1 cellular context compared by ENCODE assay signal in the genomic region with DNA sequence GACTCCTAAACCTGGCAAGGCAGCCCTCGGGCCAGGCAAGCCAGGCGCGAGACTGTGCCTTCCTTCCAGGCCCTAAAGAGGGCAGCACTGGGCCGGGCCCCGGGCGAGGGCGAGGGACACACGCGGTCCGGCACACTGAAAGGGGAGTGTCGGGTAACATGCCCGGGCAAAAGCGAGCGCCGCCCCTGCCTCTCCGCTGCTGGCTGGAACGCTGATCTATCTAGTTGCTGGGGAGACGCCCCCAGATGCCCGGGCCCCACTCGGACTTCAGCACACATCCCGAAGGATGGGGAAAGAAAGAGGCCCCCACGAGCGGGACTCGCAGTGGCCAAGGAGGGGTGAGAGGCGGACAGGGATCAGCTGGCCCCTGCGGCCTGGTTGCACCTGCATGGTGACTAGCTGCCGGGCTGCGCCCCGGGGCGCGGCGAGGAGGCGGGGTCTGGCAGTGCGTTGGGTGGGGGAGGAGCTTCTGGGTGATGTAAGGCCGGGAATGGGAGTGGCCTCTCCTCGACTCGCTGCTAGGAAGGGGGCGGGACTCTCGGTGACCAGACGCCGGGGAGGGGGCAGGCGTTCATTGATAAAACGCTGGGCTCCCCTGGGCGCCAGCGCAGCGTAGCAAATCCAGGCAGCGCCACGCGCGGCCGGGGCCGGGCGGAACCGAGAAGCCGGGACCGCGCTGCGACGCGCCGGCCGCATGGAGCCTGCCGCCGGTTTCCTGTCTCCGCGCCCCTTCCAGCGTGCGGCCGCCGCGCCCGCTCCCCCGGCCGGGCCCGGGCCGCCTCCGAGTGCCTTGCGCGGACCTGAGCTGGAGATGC.
TF ChIP-seq lines count a peak whose summit lies in the region.

PLK3 (plus strand) TSS at position 608 of the 815 bp plus-strand sequence; CDS start at position 695, 87 bp downstream.

TF ChIP-seq in HepG2, 621 proteins besides CTCF, POLR2A, EP300 and RAD21 (continued from another document and continues in another):
- TF ChIP-seq ZNF275 (CRISPR knock-in tag; IDR thresholded peaks at IDR 0.05; ENCODE audit: borderline replicate concordance) (no peak), IKZF1 (IDR thresholded peaks at IDR 0.05) (no peak), CENPBD1 (CRISPR knock-in tag; IDR thresholded peaks at IDR 0.05; ENCODE audit: borderline replicate concordance, low read depth) (0 out of 2 replicates have a peak, but pooled peaks have one; percentile 69), PHF20 (CRISPR knock-in tag; IDR thresholded peaks at IDR 0.05) (peak; percentile 63), ZNF768 (CRISPR knock-in tag; IDR thresholded peaks at IDR 0.05) (peak; percentile 60; the same call in 1 of the 2 replicates), ZBTB21 (CRISPR knock-in tag; IDR thresholded peaks at IDR 0.05) (no peak), KLF12 (CRISPR knock-in tag; IDR thresholded peaks at IDR 0.05; ENCODE audit: borderline replicate concordance) (0 out of 2 replicates have a peak, but pooled peaks have one; percentile 67), RFXAP (CRISPR knock-in tag; IDR thresholded peaks at IDR 0.05; ENCODE audit: borderline replicate concordance) (no peak; the same call in 1 of the 2 replicates), ZBTB1 (CRISPR knock-in tag; IDR thresholded peaks at IDR 0.05; ENCODE audit: borderline replicate concordance) (no peak), ZSCAN30 (CRISPR knock-in tag; IDR thresholded peaks at IDR 0.05) (no peak), ZNF12 (CRISPR knock-in tag; IDR thresholded peaks at IDR 0.05) (0 out of 2 replicates have a peak, but pooled peaks have one; percentile 54), ZKSCAN1 (IDR thresholded peaks at IDR 0.05; ENCODE audit: low read length) (no peak), HDAC1 (CRISPR knock-in tag; IDR thresholded peaks at IDR 0.05) (peak; percentile 91), ZFP36 (IDR thresholded peaks at IDR 0.05; ENCODE audit: borderline replicate concordance, low read depth, low read length, partially characterized antibody) (no peak), PAXIP1 (CRISPR knock-in tag; conservative IDR thresholded peaks at IDR 0.05) (peak; percentile 86), ZNF383 (CRISPR knock-in tag; IDR thresholded peaks at IDR 0.05; ENCODE audit: borderline replicate concordance) (peak; percentile 78; the same call in 1 of the 2 replicates), PITX1 (CRISPR knock-in tag; IDR thresholded peaks at IDR 0.05) (peak; percentile 48; the same call in 1 of the 2 replicates), ZBTB33 (CRISPR knock-in tag; IDR thresholded peaks at IDR 0.05) (peak; percentile 71), RBAK (CRISPR knock-in tag; IDR thresholded peaks at IDR 0.05) (no peak), ZNF775 (CRISPR knock-in tag; IDR thresholded peaks at IDR 0.05; ENCODE audit: borderline replicate concordance) (peak; percentile 57; the same call in 1 of the 2 replicates), FOXP1 (IDR thresholded peaks at IDR 0.05) (no peak), FOXP1 (CRISPR knock-in tag; IDR thresholded peaks at IDR 0.05) (no peak; the same call in 1 of the 2 replicates), ZNF501 (CRISPR knock-in tag; IDR thresholded peaks at IDR 0.05) (peak; percentile 96), BRD4 (CRISPR knock-in tag; IDR thresholded peaks at IDR 0.05) (no peak), CENPT (CRISPR knock-in tag; IDR thresholded peaks at IDR 0.05; ENCODE audit: low read depth) (no peak), BATF2 (CRISPR knock-in tag; IDR thresholded peaks at IDR 0.05) (peak; percentile 57; the same call in 1 of the 2 replicates), HNRNPK (IDR thresholded peaks at IDR 0.05; ENCODE audit: low read depth, low read length, poor library complexity, severe bottlenecking) (peak; percentile 90), ZNF143 (CRISPR knock-in tag; IDR thresholded peaks at IDR 0.05) (peak; percentile 55; the same call in 1 of the 2 replicates), SMAD1 (CRISPR knock-in tag; IDR thresholded peaks at IDR 0.05; ENCODE audit: borderline replicate concordance, low read depth) (no peak; the same call in 1 of the 2 replicates), MAF1 (CRISPR knock-in tag; IDR thresholded peaks at IDR 0.05; ENCODE audit: borderline replicate concordance) (no peak), ZNF138 (CRISPR knock-in tag; IDR thresholded peaks at IDR 0.05; ENCODE audit: low read depth) (no peak), ZNF773 (CRISPR knock-in tag; IDR thresholded peaks at IDR 0.05; ENCODE audit: borderline replicate concordance) (no peak), POLR2G (IDR thresholded peaks at IDR 0.05; ENCODE audit: low read depth, low read length) (peak; percentile 98), ONECUT2 (CRISPR knock-in tag; IDR thresholded peaks at IDR 0.05) (no peak), DMAP1 (CRISPR knock-in tag; IDR thresholded peaks at IDR 0.05) (peak; percentile 99), NFE2L2 (IDR thresholded peaks at IDR 0.05; ENCODE audit: low read length) (no peak), HNRNPUL1 (IDR thresholded peaks at IDR 0.05; ENCODE audit: low read depth, low read length) (0 out of 2 replicates have a peak, but pooled peaks have one; percentile 31), STAT5B (CRISPR knock-in tag; IDR thresholded peaks at IDR 0.05) (no peak), ZNF225 (CRISPR knock-in tag; IDR thresholded peaks at IDR 0.05) (0 out of 2 replicates have a peak, but pooled peaks have one; percentile 47), RBM39 (IDR thresholded peaks at IDR 0.05; ENCODE audit: low read depth, low read length, poor library complexity, severe bottlenecking) (peak; percentile 40), SIN3A (IDR thresholded peaks at IDR 0.05; ENCODE audit: borderline replicate concordance, low read depth, low read length) (peak; percentile 83; the same call in 1 of the 2 replicates), NR0B2 (CRISPR knock-in tag; IDR thresholded peaks at IDR 0.05) (no peak; the same call in none of the 2 replicates), MTF1 (CRISPR knock-in tag; IDR thresholded peaks at IDR 0.05) (no peak), AGO2 (optimal IDR thresholded peaks at IDR 0.05; ENCODE audit: low read depth, low read length) (peak; percentile 91), RAD51 (IDR thresholded peaks at IDR 0.05; ENCODE audit: borderline replicate concordance) (no peak), SKI (IDR thresholded peaks at IDR 0.05; ENCODE audit: partially characterized antibody) (peak; percentile 92)
- TF ChIP-seq, protein P1, sequence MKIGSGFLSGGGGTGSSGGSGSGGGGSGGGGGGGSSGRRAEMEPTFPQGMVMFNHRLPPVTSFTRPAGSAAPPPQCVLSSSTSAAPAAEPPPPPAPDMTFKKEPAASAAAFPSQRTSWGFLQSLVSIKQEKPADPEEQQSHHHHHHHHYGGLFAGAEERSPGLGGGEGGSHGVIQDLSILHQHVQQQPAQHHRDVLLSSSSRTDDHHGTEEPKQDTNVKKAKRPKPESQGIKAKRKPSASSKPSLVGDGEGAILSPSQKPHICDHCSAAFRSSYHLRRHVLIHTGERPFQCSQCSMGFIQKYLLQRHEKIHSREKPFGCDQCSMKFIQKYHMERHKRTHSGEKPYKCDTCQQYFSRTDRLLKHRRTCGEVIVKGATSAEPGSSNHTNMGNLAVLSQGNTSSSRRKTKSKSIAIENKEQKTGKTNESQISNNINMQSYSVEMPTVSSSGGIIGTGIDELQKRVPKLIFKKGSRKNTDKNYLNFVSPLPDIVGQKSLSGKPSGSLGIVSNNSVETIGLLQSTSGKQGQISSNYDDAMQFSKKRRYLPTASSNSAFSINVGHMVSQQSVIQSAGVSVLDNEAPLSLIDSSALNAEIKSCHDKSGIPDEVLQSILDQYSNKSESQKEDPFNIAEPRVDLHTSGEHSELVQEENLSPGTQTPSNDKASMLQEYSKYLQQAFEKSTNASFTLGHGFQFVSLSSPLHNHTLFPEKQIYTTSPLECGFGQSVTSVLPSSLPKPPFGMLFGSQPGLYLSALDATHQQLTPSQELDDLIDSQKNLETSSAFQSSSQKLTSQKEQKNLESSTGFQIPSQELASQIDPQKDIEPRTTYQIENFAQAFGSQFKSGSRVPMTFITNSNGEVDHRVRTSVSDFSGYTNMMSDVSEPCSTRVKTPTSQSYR (CRISPR knock-in tag; IDR thresholded peaks at IDR 0.05; ENCODE audit: borderline replicate concordance) = no peak; the same call in 1 of the 2 replicates
- TF ChIP-seq, protein P2, sequence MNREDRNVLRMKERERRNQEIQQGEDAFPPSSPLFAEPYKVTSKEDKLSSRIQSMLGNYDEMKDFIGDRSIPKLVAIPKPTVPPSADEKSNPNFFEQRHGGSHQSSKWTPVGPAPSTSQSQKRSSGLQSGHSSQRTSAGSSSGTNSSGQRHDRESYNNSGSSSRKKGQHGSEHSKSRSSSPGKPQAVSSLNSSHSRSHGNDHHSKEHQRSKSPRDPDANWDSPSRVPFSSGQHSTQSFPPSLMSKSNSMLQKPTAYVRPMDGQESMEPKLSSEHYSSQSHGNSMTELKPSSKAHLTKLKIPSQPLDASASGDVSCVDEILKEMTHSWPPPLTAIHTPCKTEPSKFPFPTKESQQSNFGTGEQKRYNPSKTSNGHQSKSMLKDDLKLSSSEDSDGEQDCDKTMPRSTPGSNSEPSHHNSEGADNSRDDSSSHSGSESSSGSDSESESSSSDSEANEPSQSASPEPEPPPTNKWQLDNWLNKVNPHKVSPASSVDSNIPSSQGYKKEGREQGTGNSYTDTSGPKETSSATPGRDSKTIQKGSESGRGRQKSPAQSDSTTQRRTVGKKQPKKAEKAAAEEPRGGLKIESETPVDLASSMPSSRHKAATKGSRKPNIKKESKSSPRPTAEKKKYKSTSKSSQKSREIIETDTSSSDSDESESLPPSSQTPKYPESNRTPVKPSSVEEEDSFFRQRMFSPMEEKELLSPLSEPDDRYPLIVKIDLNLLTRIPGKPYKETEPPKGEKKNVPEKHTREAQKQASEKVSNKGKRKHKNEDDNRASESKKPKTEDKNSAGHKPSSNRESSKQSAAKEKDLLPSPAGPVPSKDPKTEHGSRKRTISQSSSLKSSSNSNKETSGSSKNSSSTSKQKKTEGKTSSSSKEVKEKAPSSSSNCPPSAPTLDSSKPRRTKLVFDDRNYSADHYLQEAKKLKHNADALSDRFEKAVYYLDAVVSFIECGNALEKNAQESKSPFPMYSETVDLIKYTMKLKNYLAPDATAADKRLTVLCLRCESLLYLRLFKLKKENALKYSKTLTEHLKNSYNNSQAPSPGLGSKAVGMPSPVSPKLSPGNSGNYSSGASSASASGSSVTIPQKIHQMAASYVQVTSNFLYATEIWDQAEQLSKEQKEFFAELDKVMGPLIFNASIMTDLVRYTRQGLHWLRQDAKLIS (CRISPR knock-in tag; IDR thresholded peaks at IDR 0.05) = no peak
- TF ChIP-seq, protein P3, sequence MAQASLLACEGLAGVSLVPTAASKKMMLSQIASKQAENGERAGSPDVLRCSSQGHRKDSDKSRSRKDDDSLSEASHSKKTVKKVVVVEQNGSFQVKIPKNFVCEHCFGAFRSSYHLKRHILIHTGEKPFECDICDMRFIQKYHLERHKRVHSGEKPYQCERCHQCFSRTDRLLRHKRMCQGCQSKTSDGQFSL (CRISPR knock-in tag; IDR thresholded peaks at IDR 0.05) = no peak
